Comparison of ENCODE assay signal across 8 cellular contexts in genomic region chr19:14517446-14517839, GRCh38. TPM values are rescaled to one million over a fixed set of nuclear protein-coding genes. Genes with fewer than 3 reads are reported as not detected.
DNase-seq lines count a peak whose midpoint lies in the region; ATAC-seq, FAIRE-seq and TF ChIP-seq lines count a peak whose summit lies in the region.

No MANE protein-coding gene starts in this region.

- H3K4me1 ChIP-seq in right cardiac atrium (ENCODE audit: control insufficient read depth, insufficient read depth, low read length): peaks cover 5% of the 10 kb centered on the region
- H3K4me1 ChIP-seq in small intestine (ENCODE audit: control insufficient read depth in 2 of 2, insufficient read depth in 1 of 2, low read depth in 1 of 2, low read length in 1 of 2): peaks cover 0 to 10% of the 10 kb centered on the region in 2 donors

- H3K27me3 ChIP-seq in right cardiac atrium (ENCODE audit: control insufficient read depth, insufficient read depth) (no peaks in the 10 kb centered on the region), small intestine (ENCODE audit: control insufficient read depth in 2 of 2, insufficient read depth in 2 of 2, low read length in 2 of 2) (no peaks in the 10 kb centered on the region)

- H3K36me3 Mint-ChIP-seq in activated CD4-positive, alpha-beta T cell treated with anti-CD3 and anti-CD28 coated beads, Interleukin-2, amount 10 ng/mL, durations not matched to agents 7 days and 5 days (ENCODE audit: low read depth): peaks cover 35% of the 10 kb centered on the region
- peaks cover 41% of the 10 kb centered on the region for H3K36me3 Mint-ChIP-seq in activated CD8-positive, alpha-beta T cell treated with anti-CD3 and anti-CD28 coated beads for 36 hours (ENCODE audit: low read depth)

- no peaks in the 10 kb centered on the region for H3K9me3 Mint-ChIP-seq in activated CD4-positive, alpha-beta T cell treated with anti-CD3 and anti-CD28 coated beads, Interleukin-2, amount 10 ng/mL, durations not matched to agents 7 days and 5 days
- no peaks in the 10 kb centered on the region for H3K9me3 Mint-ChIP-seq in activated CD8-positive, alpha-beta T cell treated with anti-CD3 and anti-CD28 coated beads for 36 hours

- H3K27ac Mint-ChIP-seq in activated CD4-positive, alpha-beta T cell treated with anti-CD3 and anti-CD28 coated beads, Interleukin-2, amount 10 ng/mL, durations not matched to agents 7 days and 5 days: peak overlapping the region; percentile 93
- H3K27ac Mint-ChIP-seq in activated CD8-positive, alpha-beta T cell treated with anti-CD3 and anti-CD28 coated beads for 36 hours: peak overlapping the region; percentile 73

- intact Hi-C loops in activated CD8-positive, alpha-beta T cell treated with anti-CD3 and anti-CD28 coated beads for 36 hours (cut with micrococcal nuclease): no loop called here
- intact Hi-C loops in right cardiac atrium (cut with DNase I): no loop called here

- no peak for DNase-seq in activated CD4-positive, alpha-beta T cell treated with anti-CD3 and anti-CD28 coated beads, Interleukin-2, amount 10 ng/mL, durations not matched to agents 7 days and 5 days
- no peak for DNase-seq in activated CD4-positive, alpha-beta T cell treated with anti-CD3 and anti-CD28 coated beads for 4 hours
- no peak for DNase-seq in activated CD8-positive, alpha-beta T cell treated with anti-CD3 and anti-CD28 coated beads for 36 hours
- DNase-seq in right cardiac atrium (no peak), small intestine (no peak), MV-4-11 (lab: John Stamatoyannopoulos, UW) (no peak)
- no peak for DNase-seq in NK-92 treated with Interleukin-12 subunit alpha and Interleukin-12 subunit beta, amount 100 ng/mL, for 24 hours (lab: John Stamatoyannopoulos, UW)
- no peak for DNase-seq in activated CD8-positive, alpha-beta memory T cell treated with anti-CD3 and anti-CD28 coated beads for 24 hours

- ATAC-seq in activated CD8-positive, alpha-beta T cell treated with anti-CD3 and anti-CD28 coated beads for 36 hours: no peak
- ATAC-seq in right cardiac atrium: peak in 1 of 2 donors; percentile 1

- no peaks in the 10 kb centered on the region for H3K27me3 Mint-ChIP-seq in activated CD4-positive, alpha-beta T cell treated with anti-CD3 and anti-CD28 coated beads, Interleukin-2, amount 10 ng/mL, durations not matched to agents 7 days and 5 days
- H3K27me3 Mint-ChIP-seq in activated CD8-positive, alpha-beta T cell treated with anti-CD3 and anti-CD28 coated beads for 36 hours: no peaks in the 10 kb centered on the region

- CTCF ChIA-PET in activated CD4-positive, alpha-beta T cell treated with anti-CD3 and anti-CD28 coated beads, Interleukin-2, amount 10 ng/mL, durations not matched to agents 7 days and 5 days (lab: Charles Lee): interaction anchor here (0.9 to 2.0 kb wide), 7 partner anchors 10 to 159 kb away, joined by 3 to 7 read pairs (median 4); partner anchors contain the start of gene NDUFB7
- CTCF ChIA-PET in activated CD8-positive, alpha-beta T cell treated with anti-CD3 and anti-CD28 coated beads for 36 hours (lab: Charles Lee): interaction anchor here (1.1 to 1.8 kb wide), 5 partner anchors 7 to 39 kb away, joined by 3 to 8 read pairs (median 4); no protein-coding TSS in a partner anchor

- peak overlapping the region; percentile 94 for H3K4me3 Mint-ChIP-seq in activated CD4-positive, alpha-beta T cell treated with anti-CD3 and anti-CD28 coated beads, Interleukin-2, amount 10 ng/mL, durations not matched to agents 7 days and 5 days
- H3K4me3 Mint-ChIP-seq in activated CD8-positive, alpha-beta T cell treated with anti-CD3 and anti-CD28 coated beads for 36 hours: peak overlapping the region; percentile 81

- no peaks in the 10 kb centered on the region for H3K9me3 ChIP-seq in right cardiac atrium (ENCODE audit: control insufficient read depth, low read length)
- H3K9me3 ChIP-seq in small intestine (ENCODE audit: control insufficient read depth, low read depth): no peaks in the 10 kb centered on the region

- H3K27ac ChIP-seq in right cardiac atrium (ENCODE audit: low read length) (peak overlapping the region; percentile 26), small intestine (ENCODE audit: low read depth in 1 of 2, low read length in 1 of 2) (peak overlapping the region; percentile 93 to 97)

- H3K36me3 ChIP-seq in small intestine (ENCODE audit: control insufficient read depth in 2 of 2, insufficient read depth in 2 of 2, low read length in 2 of 2): peaks cover 4 to 7% of the 10 kb centered on the region in 2 donors

- POLR2A ChIA-PET in activated CD4-positive, alpha-beta T cell treated with anti-CD3 and anti-CD28 coated beads, Interleukin-2, amount 10 ng/mL, durations not matched to agents 7 days and 5 days (lab: Charles Lee): interaction anchor here (0.5 to 1.5 kb wide), 3 partner anchors 8 to 100 kb away, joined by 3 to 6 read pairs (median 5); no protein-coding TSS in a partner anchor
- POLR2A ChIA-PET in activated CD8-positive, alpha-beta T cell treated with anti-CD3 and anti-CD28 coated beads for 36 hours (lab: Charles Lee): interaction anchor here (0.6 to 3.5 kb wide), 9 partner anchors 10 to 99 kb away, joined by 3 to 23 read pairs (median 4); partner anchors contain the start of genes DDX39A, GIPC1 and PKN1

- FAIRE-seq in small intestine (lab: Jason Lieb, UNC): no peak

- under 1% methylated on average over 32 of the region's 32 CpGs for WGBS in right cardiac atrium
- WGBS in small intestine, 3 donors: 0 to 1% (median 1%) methylated on average over 21 to 32 of the region's 32 CpGs

- TF ChIP-seq CTCF in activated CD8-positive, alpha-beta T cell treated with anti-CD3 and anti-CD28 coated beads for 36 hours (IDR thresholded peaks at IDR 0.05): no peak

- H3K4me3 ChIP-seq in right cardiac atrium (ENCODE audit: low read length): peak overlapping the region; percentile 88
- H3K4me3 ChIP-seq in small intestine (ENCODE audit: low read depth in 1 of 2, low read length in 2 of 2): peak overlapping the region; percentile 93 to 94

- H3K4me1 Mint-ChIP-seq in activated CD4-positive, alpha-beta T cell treated with anti-CD3 and anti-CD28 coated beads, Interleukin-2, amount 10 ng/mL, durations not matched to agents 7 days and 5 days: peaks cover 63% of the 10 kb centered on the region
- H3K4me1 Mint-ChIP-seq in activated CD8-positive, alpha-beta T cell treated with anti-CD3 and anti-CD28 coated beads for 36 hours (ENCODE audit: low read depth): peaks cover 60% of the 10 kb centered on the region

RNA-seq across cellular contexts. Expression of gene DNAJB1, which starts 0.8 kb away (rescaled TPM):
- total RNA-seq in activated CD4-positive, alpha-beta T cell treated with anti-CD3 and anti-CD28 coated beads, Interleukin-2, amount 10 ng/mL, durations not matched to agents 7 days and 5 days: 100 to 1,000 TPM in 1 of 2 experiments, 10 to 100 TPM in 1; 89.7 to 100 TPM
- 10 to 100 TPM; 52.0 to 59.6 TPM for total RNA-seq in activated CD8-positive, alpha-beta T cell treated with anti-CD3 and anti-CD28 coated beads for 36 hours
- 10 to 100 TPM; 46.7 to 69.5 (median 61.4) TPM for total RNA-seq in right cardiac atrium
- 50.6 TPM for polyA plus RNA-seq in right cardiac atrium
- polyA plus RNA-seq in small intestine: 10 to 100 TPM; 39.4 to 45.3 (median 43.2) TPM

RNA-seq across cellular contexts. Expression of gene TECR, which starts 12.0 kb away (rescaled TPM):
- total RNA-seq in activated CD4-positive, alpha-beta T cell treated with anti-CD3 and anti-CD28 coated beads, Interleukin-2, amount 10 ng/mL, durations not matched to agents 7 days and 5 days: 100 to 1,000 TPM; 169 to 190 TPM
- total RNA-seq in activated CD8-positive, alpha-beta T cell treated with anti-CD3 and anti-CD28 coated beads for 36 hours: 10 to 100 TPM; 93.5 to 98.5 TPM
- total RNA-seq in right cardiac atrium: 100 to 1,000 TPM in 1 of 4 donors, 10 to 100 TPM in 3; 92.3 to 116 (median 96.8) TPM
- 102 TPM for polyA plus RNA-seq in right cardiac atrium
- polyA plus RNA-seq in small intestine: 100 to 1,000 TPM; 147 to 234 (median 165) TPM

RNA-seq across cellular contexts. Expression of gene GIPC1, which starts 21.5 kb away (rescaled TPM):
- 10 to 100 TPM; 36.5 to 47.2 TPM for total RNA-seq in activated CD4-positive, alpha-beta T cell treated with anti-CD3 and anti-CD28 coated beads, Interleukin-2, amount 10 ng/mL, durations not matched to agents 7 days and 5 days
- 10 to 100 TPM; 17.3 to 19.6 TPM for total RNA-seq in activated CD8-positive, alpha-beta T cell treated with anti-CD3 and anti-CD28 coated beads for 36 hours
- 10 to 100 TPM; 47.0 to 57.3 (median 49.3) TPM for total RNA-seq in right cardiac atrium
- polyA plus RNA-seq in right cardiac atrium: 52.6 TPM
- 10 to 100 TPM; 64.0 to 91.2 (median 66.5) TPM for polyA plus RNA-seq in small intestine

RNA-seq across cellular contexts. Expression of gene PTGER1, which starts 42.3 kb away (rescaled TPM):
- total RNA-seq in activated CD4-positive, alpha-beta T cell treated with anti-CD3 and anti-CD28 coated beads, Interleukin-2, amount 10 ng/mL, durations not matched to agents 7 days and 5 days: under 1 TPM; 0.19 to 0.27 TPM
- total RNA-seq in activated CD8-positive, alpha-beta T cell treated with anti-CD3 and anti-CD28 coated beads for 36 hours: under 1 TPM; 0.43 TPM
- total RNA-seq in right cardiac atrium: under 1 TPM in 1 of 4 donors, not detected in 3; 0.33 TPM
- not detected for polyA plus RNA-seq in right cardiac atrium
- polyA plus RNA-seq in small intestine: under 1 TPM in 1 of 3 donors, not detected in 2; 0.64 TPM

RNA-seq across cellular contexts. Expression of gene NDUFB7, which starts 54.4 kb away (rescaled TPM):
- 100 to 1,000 TPM; 121 to 123 TPM for total RNA-seq in activated CD4-positive, alpha-beta T cell treated with anti-CD3 and anti-CD28 coated beads, Interleukin-2, amount 10 ng/mL, durations not matched to agents 7 days and 5 days
- 100 to 1,000 TPM; 123 to 135 TPM for total RNA-seq in activated CD8-positive, alpha-beta T cell treated with anti-CD3 and anti-CD28 coated beads for 36 hours
- 100 to 1,000 TPM; 352 to 481 (median 400) TPM for total RNA-seq in right cardiac atrium
- polyA plus RNA-seq in right cardiac atrium: 1,159 TPM
- polyA plus RNA-seq in small intestine: 100 to 1,000 TPM; 597 to 818 (median 651) TPM
